In genomic region chr15:90074916-90075315, GRCh38 we compare ENCODE assay signal across 14 cellular contexts. TPM values are rescaled to one million over a fixed set of nuclear protein-coding genes. Genes with fewer than 3 reads are reported as not detected.
DNase-seq lines count a peak whose midpoint lies in the region; ATAC-seq and TF ChIP-seq lines count a peak whose summit lies in the region.
"Had no signal": no experiment of that assay in that cellular context is flagged by ENCODE, and none has a peak within 500 bp of the region (broad histone marks: within the 10 kb centered on the region; RNA-seq: fewer than 3 reads in every experiment).

No MANE protein-coding gene starts in this region.

- TF ChIP-seq CTCF in cardiac muscle cell (IDR thresholded peaks at IDR 0.05; ENCODE audit: low read depth, low read length), result no peak
- TF ChIP-seq CTCF in VCaP (conservative IDR thresholded peaks at IDR 0.05), result no peak
- TF ChIP-seq CTCF in left lung (IDR thresholded peaks at IDR 0.05), result no peak
- TF ChIP-seq CTCF in suprapubic skin (IDR thresholded peaks at IDR 0.05), result no peak

- no peak overlapping the region for H3K4me3 ChIP-seq in cardiac muscle cell
- no peak overlapping the region for H3K4me3 ChIP-seq in left lung
- H3K4me3 ChIP-seq in suprapubic skin, result no peak overlapping the region
- H3K4me3 ChIP-seq: coronary artery, HAP-1, lung, Peyer's patch had no signal

- no peak for ATAC-seq in left lung
- no peak for ATAC-seq in left lobe of liver
- ATAC-seq in HG03460 (IDR thresholded peaks at IDR 0.05; ENCODE audit: unreplicated experiment), result no peak

- H3K27me3 ChIP-seq in cardiac muscle cell (no peaks in the 10 kb centered on the region), left lung (no peaks in the 10 kb centered on the region), suprapubic skin (no peaks in the 10 kb centered on the region)
- H3K27me3 ChIP-seq: Peyer's patch had no signal

- H3K9me3 ChIP-seq in cardiac muscle cell (ENCODE audit: low read depth) (no peaks in the 10 kb centered on the region), left lung (no peaks in the 10 kb centered on the region), suprapubic skin (no peaks in the 10 kb centered on the region)
- H3K9me3 ChIP-seq: HAP-1, Peyer's patch had no signal

- no peak for TF ChIP-seq POLR2A in suprapubic skin (IDR thresholded peaks at IDR 0.05)

- intact Hi-C loops in cardiac septum (cut with DNase I) (loop anchor here (5.0 kb wide), 2 partner anchors 163 to 338 kb away; partner anchors contain the start of gene ARPIN), left lung (cut with DNase I) (no loop called here)
- intact Hi-C loops in activated T-helper 1 cell treated with anti-CD3 and anti-CD28 coated beads, Interleukin-12 subunit alpha, Interleukin-12 subunit beta, Interleukin-2, Interleukin-4 antibody, amounts not matched to agents 30 ng/mL and 10 ng/mL and 1 ng/mL, durations not matched to agents 14 hours and 24 hours and 36 hours (cut with micrococcal nuclease), result loop anchor here (5.0 kb wide), 1 partner anchor 138 kb away; no protein-coding TSS in a partner anchor

- H3K27ac ChIP-seq in cardiac muscle cell (peak overlapping the region; percentile 56), VCaP (peak overlapping the region; percentile 28), left lung (peak overlapping the region; percentile 7 to 39), suprapubic skin (peak overlapping the region; percentile 64)
- H3K27ac ChIP-seq: coronary artery had no signal

- TF ChIP-seq EP300 in suprapubic skin (IDR thresholded peaks at IDR 0.05), result no peak

- no peak overlapping the region for H3K4me3 Mint-ChIP-seq in activated T-helper 1 cell treated with anti-CD3 and anti-CD28 coated beads, Interleukin-12 subunit alpha, Interleukin-12 subunit beta, Interleukin-2, Interleukin-4 antibody, amounts not matched to agents 30 ng/mL and 10 ng/mL and 1 ng/mL, durations not matched to agents 14 hours and 24 hours and 36 hours

- no peaks in the 10 kb centered on the region for H3K4me1 Mint-ChIP-seq in activated T-helper 1 cell treated with anti-CD3 and anti-CD28 coated beads, Interleukin-12 subunit alpha, Interleukin-12 subunit beta, Interleukin-2, Interleukin-4 antibody, amounts not matched to agents 30 ng/mL and 10 ng/mL and 1 ng/mL, durations not matched to agents 14 hours and 24 hours and 36 hours (ENCODE audit: low read depth)

- no peaks in the 10 kb centered on the region for H3K27me3 Mint-ChIP-seq in activated T-helper 1 cell treated with anti-CD3 and anti-CD28 coated beads, Interleukin-12 subunit alpha, Interleukin-12 subunit beta, Interleukin-2, Interleukin-4 antibody, amounts not matched to agents 30 ng/mL and 10 ng/mL and 1 ng/mL, durations not matched to agents 14 hours and 24 hours and 36 hours (ENCODE audit: insufficient read depth)

- DNase-seq in cardiac muscle cell (ENCODE audit: low read depth in 1 of 2, low spot score in 1 of 2) (peak in 1 of 2 donors; percentile 44), cardiac septum (ENCODE audit: low spot score) (no peak), left lung (no peak), suprapubic skin (ENCODE audit: low spot score in 2 of 2) (no peak), left lobe of liver (ENCODE audit: low spot score) (no peak)
- no peak for DNase-seq in activated T-helper 1 cell treated with anti-CD3 and anti-CD28 coated beads, Interleukin-12 subunit alpha, Interleukin-12 subunit beta, Interleukin-2, Interleukin-4 antibody, amounts not matched to agents 30 ng/mL and 10 ng/mL and 1 ng/mL, durations not matched to agents 14 hours and 24 hours and 36 hours (ENCODE audit: low spot score)
- DNase-seq: Kasumi-1, NCI-H524 had no signal

- no peaks in the 10 kb centered on the region for H3K9me3 Mint-ChIP-seq in activated T-helper 1 cell treated with anti-CD3 and anti-CD28 coated beads, Interleukin-12 subunit alpha, Interleukin-12 subunit beta, Interleukin-2, Interleukin-4 antibody, amounts not matched to agents 30 ng/mL and 10 ng/mL and 1 ng/mL, durations not matched to agents 14 hours and 24 hours and 36 hours

- H3K36me3 ChIP-seq in cardiac muscle cell (no peaks in the 10 kb centered on the region), left lung (peaks cover 0 to 78% of the 10 kb centered on the region in 2 donors), suprapubic skin (peaks cover 53% of the 10 kb centered on the region)

- WGBS in suprapubic skin, result 78% methylated on average over 5 of the region's 5 CpGs

- no peak overlapping the region for H3K27ac Mint-ChIP-seq in activated T-helper 1 cell treated with anti-CD3 and anti-CD28 coated beads, Interleukin-12 subunit alpha, Interleukin-12 subunit beta, Interleukin-2, Interleukin-4 antibody, amounts not matched to agents 30 ng/mL and 10 ng/mL and 1 ng/mL, durations not matched to agents 14 hours and 24 hours and 36 hours

- H3K36me3 Mint-ChIP-seq in activated T-helper 1 cell treated with anti-CD3 and anti-CD28 coated beads, Interleukin-12 subunit alpha, Interleukin-12 subunit beta, Interleukin-2, Interleukin-4 antibody, amounts not matched to agents 30 ng/mL and 10 ng/mL and 1 ng/mL, durations not matched to agents 14 hours and 24 hours and 36 hours (ENCODE audit: low read depth), result peaks cover 7% of the 10 kb centered on the region

- H3K4me1 ChIP-seq in cardiac muscle cell (ENCODE audit: low read depth), result peaks cover 3% of the 10 kb centered on the region
- peaks cover 0 to 28% of the 10 kb centered on the region in 2 donors for H3K4me1 ChIP-seq in left lung
- H3K4me1 ChIP-seq in suprapubic skin, result peaks cover 24% of the 10 kb centered on the region
- H3K4me1 ChIP-seq: HAP-1 had no signal

RNA-seq across cellular contexts. Expression of gene IDH2, which starts 27.4 kb away (rescaled TPM):
- 392 and 406 TPM in 2 replicates for total RNA-seq in cardiac muscle cell
- 673 and 712 TPM in 2 replicates for polyA plus RNA-seq in cardiac muscle cell
- total RNA-seq in cardiac septum, result 455 TPM
- total RNA-seq in left lung, result 10 to 100 TPM; 92.7 to 95.3 TPM
- 100 to 1,000 TPM in 1 of 4 donors, 10 to 100 TPM in 3; 68.6 to 126 (median 76.7) TPM for total RNA-seq in suprapubic skin
- total RNA-seq in left lobe of liver, result 292 TPM
- total RNA-seq in activated T-helper 1 cell treated with anti-CD3 and anti-CD28 coated beads, Interleukin-12 subunit alpha, Interleukin-12 subunit beta, Interleukin-2, Interleukin-4 antibody, amounts not matched to agents 30 ng/mL and 10 ng/mL and 1 ng/mL, durations not matched to agents 14 hours and 24 hours and 36 hours, result 94.1 and 96.3 TPM in 2 replicates

Comparison
In these comparisons a context has a peak if more than half of its experiments do, and no peak if none do; other contexts are left out.
1. intact Hi-C loops: an anchor here in cardiac septum (5.0 kb wide) and activated T-helper 1 cell treated with anti-CD3 and anti-CD28 coated beads, Interleukin-12 subunit alpha, Interleukin-12 subunit beta, Interleukin-2, Interleukin-4 antibody, amounts not matched to agents 30 ng/mL and 10 ng/mL and 1 ng/mL, durations not matched to agents 14 hours and 24 hours and 36 hours (5.0 kb wide); none called in left lung.